ENCODE assay signal across 13 cellular contexts in genomic region chr3:85710490-85710889, GRCh38.
DNase-seq lines count a peak whose midpoint lies in the region; ATAC-seq, FAIRE-seq and TF ChIP-seq lines count a peak whose summit lies in the region.
"Had no signal": no experiment of that assay in that cellular context is flagged by ENCODE, and none has a peak within 500 bp of the region (broad histone marks: within the 10 kb centered on the region; RNA-seq: fewer than 3 reads in every experiment).

No MANE protein-coding gene starts in this region.

- H3K4me3 ChIP-seq in NB4 (ENCODE audit: low read depth, low read length) (no peak overlapping the region), bronchial epithelial cell (ENCODE audit: low read depth, low read length) (no peak overlapping the region)
- H3K4me3 ChIP-seq: SJSA1 had no signal

- no peaks in the 10 kb centered on the region for H3K36me3 Mint-ChIP-seq in effector memory CD8-positive, alpha-beta T cell (ENCODE audit: insufficient read depth)
- H3K36me3 Mint-ChIP-seq: CD8-positive, alpha-beta memory T cell had no signal

- no peaks in the 10 kb centered on the region for H3K27me3 ChIP-seq in bronchial epithelial cell (ENCODE audit: control insufficient read depth, insufficient read depth, low read length)
- H3K27me3 ChIP-seq: SJSA1 had no signal

- intact Hi-C loops in left colon (cut with DNase I, micrococcal nuclease): no loop called here

- no peak overlapping the region for H3K27ac Mint-ChIP-seq in effector memory CD8-positive, alpha-beta T cell
- H3K27ac Mint-ChIP-seq: CD8-positive, alpha-beta memory T cell had no signal

- FAIRE-seq in bronchial epithelial cell (lab: Jason Lieb, UNC): no peak

- no peaks in the 10 kb centered on the region for H3K36me3 ChIP-seq in bronchial epithelial cell (ENCODE audit: control insufficient read depth, insufficient read depth, low read length)
- H3K36me3 ChIP-seq: SJSA1 had no signal

- H3K4me1 Mint-ChIP-seq in effector memory CD8-positive, alpha-beta T cell (ENCODE audit: low read depth in 2 of 2): no peaks in the 10 kb centered on the region
- H3K4me1 Mint-ChIP-seq: CD8-positive, alpha-beta memory T cell had no signal

- DNase-seq in HPDE6-E6E7 (ENCODE audit: extremely low spot score): peak; percentile 0
- peak; percentile 4 for DNase-seq in NB4 (ENCODE audit: low read depth)
- peak; percentile 87 for DNase-seq in bronchial epithelial cell (ENCODE audit: low read depth)
- DNase-seq in kidney tubule cell (ENCODE audit: low spot score): peak; percentile 47
- no peak for DNase-seq in effector memory CD8-positive, alpha-beta T cell
- no peak for DNase-seq in activated T-cell treated with anti-CD3 and anti-CD28 coated beads, Interleukin-2, amount 50 U/mL, for 48 hours
- no peak for DNase-seq in left colon
- DNase-seq: CD8-positive, alpha-beta memory T cell; H7; NCI-H187 treated with DMSO at 0.1 percent for 48 hours; NCI-H2171; NCI-H510A had no signal

- ATAC-seq in effector memory CD8-positive, alpha-beta T cell (replicated peaks): no peak
- ATAC-seq in left colon: no peak

- TF ChIP-seq CTCF in NB4 (IDR thresholded peaks at IDR 0.05; ENCODE audit: low read depth, low read length) (no peak), bronchial epithelial cell (IDR thresholded peaks at IDR 0.05; ENCODE audit: insufficient read depth, low read length, severe bottlenecking) (no peak)

- no peak overlapping the region for H3K4me3 Mint-ChIP-seq in effector memory CD8-positive, alpha-beta T cell
- H3K4me3 Mint-ChIP-seq: CD8-positive, alpha-beta memory T cell had no signal

- H3K27me3 Mint-ChIP-seq in effector memory CD8-positive, alpha-beta T cell: no peaks in the 10 kb centered on the region
- H3K27me3 Mint-ChIP-seq: CD8-positive, alpha-beta memory T cell had no signal

- peaks cover 5 to 7% of the 10 kb centered on the region in 2 donors for H3K9me3 Mint-ChIP-seq in effector memory CD8-positive, alpha-beta T cell

- no peak for TF ChIP-seq POLR2A in NB4 (IDR thresholded peaks at IDR 0.05; ENCODE audit: extremely low read depth, insufficient read length)

Comparison
In these comparisons a context has a peak if more than half of its experiments do, and no peak if none do; other contexts are left out.
1. DNase-seq: peak in HPDE6-E6E7 (single experiment), NB4 (single experiment), bronchial epithelial cell (single experiment) and kidney tubule cell (single experiment); none in effector memory CD8-positive, alpha-beta T cell (0 of 3), activated T-cell treated with anti-CD3 and anti-CD28 coated beads, Interleukin-2, amount 50 U/mL, for 48 hours (0 of 2) and left colon (0 of 2).